ENCODE assay signal across 12 cellular contexts in genomic region chr7:7971308-7972040, GRCh38. TPM values are rescaled to one million over a fixed set of nuclear protein-coding genes. Genes with fewer than 3 reads are reported as not detected.
DNase-seq lines count a peak whose midpoint lies in the region; ATAC-seq, FAIRE-seq and TF ChIP-seq lines count a peak whose summit lies in the region.
"Had no signal": no experiment of that assay in that cellular context is flagged by ENCODE, and none has a peak within 500 bp of the region (broad histone marks: within the 10 kb centered on the region; RNA-seq: fewer than 3 reads in every experiment).

No MANE protein-coding gene starts in this region.

- H3T11ph ChIP-seq in H9 (ENCODE audit: low read length) = no peak overlapping the region

- H2AK5ac ChIP-seq in H9 (ENCODE audit: insufficient read length, low read length) = no peak overlapping the region

- H3K36me3 Mint-ChIP-seq in H9 (ENCODE audit: insufficient read depth in 1 of 3, low read depth in 3 of 3) = no peaks in the 10 kb centered on the region
- no peaks in the 10 kb centered on the region for H3K36me3 Mint-ChIP-seq in astrocyte (ENCODE audit: low read depth, unreplicated experiment)
- H3K36me3 Mint-ChIP-seq in type B pancreatic cell = no peaks in the 10 kb centered on the region
- H3K36me3 Mint-ChIP-seq in activated T-helper 17 cell treated with anti-CD3 and anti-CD28 coated beads, Interleukin-2, amount 50 U/mL, for 72 hours (ENCODE audit: low read depth) = no peaks in the 10 kb centered on the region

- no peak overlapping the region for H4K8ac ChIP-seq in H9 (replicated peaks; ENCODE audit: insufficient read length, low read depth, low read length)

- H3K4me1 ChIP-seq in H9 (ENCODE audit: insufficient read depth, low read length) (peaks cover 5% of the 10 kb centered on the region; the same call in 1 of the 2 replicates), astrocyte (ENCODE audit: insufficient read depth, low read length) (peaks cover 22% of the 10 kb centered on the region), mesodermal cell (ENCODE audit: control insufficient read depth, insufficient read depth, low read length, poor library complexity, severe bottlenecking) (peaks cover 26% of the 10 kb centered on the region)

- H3K79me1 ChIP-seq in H9 (ENCODE audit: insufficient read depth, low read depth, low read length, poor library complexity, severe bottlenecking) = no peaks in the 10 kb centered on the region

- H3K23ac ChIP-seq in H9 (ENCODE audit: insufficient read length, low read depth, low read length) = no peak overlapping the region

- H2BK15ac ChIP-seq in H9 (ENCODE audit: low read depth, low read length) = no peak overlapping the region

- H2BK12ac ChIP-seq in H9 (ENCODE audit: insufficient read length, low read depth, low read length) = no peak overlapping the region

- H3K27me3 ChIP-seq in H9 (ENCODE audit: insufficient read depth, low read length) (no peaks in the 10 kb centered on the region), astrocyte (ENCODE audit: insufficient read depth, low read length) (no peaks in the 10 kb centered on the region)

- peaks cover 6% of the 10 kb centered on the region for H3K79me2 ChIP-seq in H9 (ENCODE audit: insufficient read depth, low read length)
- H3K79me2 ChIP-seq in astrocyte (ENCODE audit: insufficient read depth, low read length) = peaks cover 58% of the 10 kb centered on the region

- POLR2A ChIA-PET in AG04449 (lab: Yijun Ruan, JAX) = no interaction called here

- H3K9me3 Mint-ChIP-seq in H9 = no peaks in the 10 kb centered on the region
- no peaks in the 10 kb centered on the region for H3K9me3 Mint-ChIP-seq in astrocyte (ENCODE audit: unreplicated experiment)
- H3K9me3 Mint-ChIP-seq in type B pancreatic cell = no peaks in the 10 kb centered on the region
- H3K9me3 Mint-ChIP-seq in activated T-helper 17 cell treated with anti-CD3 and anti-CD28 coated beads, Interleukin-2, amount 50 U/mL, for 72 hours = no peaks in the 10 kb centered on the region
- H3K9me3 Mint-ChIP-seq: dendritic cell treated with granulocyte-macrophage colony-stimulating factor and Interleukin-4, amounts not matched to agents 40 ng/mL and 50 ng/mL, for 4 days had no signal

- FAIRE-seq in astrocyte (lab: Jason Lieb, UNC) = no peak

- peaks cover 22 to 24% of the 10 kb centered on the region in 2 experiments for H3K4me1 Mint-ChIP-seq in H9
- H3K4me1 Mint-ChIP-seq in astrocyte (ENCODE audit: low read depth, unreplicated experiment) = peaks cover 8% of the 10 kb centered on the region
- peaks cover 5% of the 10 kb centered on the region for H3K4me1 Mint-ChIP-seq in type B pancreatic cell (ENCODE audit: unreplicated experiment)
- peaks cover 26% of the 10 kb centered on the region for H3K4me1 Mint-ChIP-seq in activated T-helper 17 cell treated with anti-CD3 and anti-CD28 coated beads, Interleukin-2, amount 50 U/mL, for 72 hours

- no CpG with 5 or more reads among the region's 9 CpGs for WGBS in H9 (ENCODE audit: extremely low coverage, insufficient read length, low lambda C conversion rate)
- 94 to 100% methylated on average over 5 to 7 of the region's 9 CpGs for WGBS in mesodermal cell (ENCODE audit: insufficient coverage in 2 of 2), 2 experiments

- CTCF ChIA-PET in AG04449 (lab: Yijun Ruan, JAX) = interaction anchor here (1.0 to 1.3 kb wide), 2 partner anchors 9 to 219 kb away, joined by 4 read pairs; no protein-coding TSS in a partner anchor

- H3K9me3 ChIP-seq in H9 (ENCODE audit: control insufficient read depth, low read depth, low read length) = no peaks in the 10 kb centered on the region
- H3K9me3 ChIP-seq in astrocyte (ENCODE audit: insufficient read depth, low read depth, low read length) = no peaks in the 10 kb centered on the region
- H3K9me3 ChIP-seq in mesodermal cell (ENCODE audit: control insufficient read depth, low read length) = no peaks in the 10 kb centered on the region

- no peak overlapping the region for H2BK5ac ChIP-seq in H9 (ENCODE audit: insufficient read length, low read length)

- DNase-seq in AG04449 (ENCODE audit: low read depth, low spot score) (no peak), H9 (no peak), astrocyte (ENCODE audit: low read depth) (no peak), type B pancreatic cell (ENCODE audit: extremely low spot score, unreplicated experiment) (no peak), NCI-H345 treated with DMSO at 0.1 percent for 48 hours (lab: John Stamatoyannopoulos, UW; ENCODE audit: unreplicated experiment) (no peak), SHP77 treated with DMSO at 0.1 percent for 48 hours (lab: John Stamatoyannopoulos, UW) (no peak)
- DNase-seq: activated CD8-positive, alpha-beta memory T cell treated with anti-CD3 and anti-CD28 coated beads, Interleukin-2, amount 50 U/mL, for 48 hours; stimulated activated CD4-positive, alpha-beta T cell treated with anti-CD3 and anti-CD28 coated beads, Interleukin-4, amount 100 ng/mL, for 1 hour; SW 1271 had no signal

- H3K4me2 ChIP-seq in H9 (ENCODE audit: insufficient read depth, insufficient read length, low read length) (peak overlapping the region; percentile 98), astrocyte (ENCODE audit: low read length) (peak overlapping the region; percentile 94)

- H3K4me3 Mint-ChIP-seq in H9 (no peak overlapping the region), astrocyte (ENCODE audit: unreplicated experiment) (no peak overlapping the region), type B pancreatic cell (no peak overlapping the region)
- no peak overlapping the region for H3K4me3 Mint-ChIP-seq in activated T-helper 17 cell treated with anti-CD3 and anti-CD28 coated beads, Interleukin-2, amount 50 U/mL, for 72 hours
- H3K4me3 Mint-ChIP-seq: dendritic cell treated with granulocyte-macrophage colony-stimulating factor and Interleukin-4, amounts not matched to agents 40 ng/mL and 50 ng/mL, for 4 days had no signal

- no peak overlapping the region for H3K56ac ChIP-seq in H9 (ENCODE audit: insufficient read length, low read depth, low read length)

- H2BK20ac ChIP-seq in H9 (ENCODE audit: low read depth, low read length, poor library complexity, severe bottlenecking) = no peak overlapping the region

- H3K4me3 ChIP-seq in AG04449 (ENCODE audit: low read depth, low read length) (peak overlapping the region; percentile 78), astrocyte (ENCODE audit: insufficient read depth, low read depth, low read length) (peak overlapping the region; percentile 77), mesodermal cell (ENCODE audit: extremely low read depth, insufficient read depth, low read length, poor library complexity, severe bottlenecking) (peak overlapping the region; percentile 70)

- H3K27ac ChIP-seq in H9 (ENCODE audit: insufficient read length, low read depth, low read length) (no peak overlapping the region), astrocyte (ENCODE audit: low read depth, low read length) (no peak overlapping the region), mesodermal cell (ENCODE audit: low read depth, low read length, severe bottlenecking) (no peak overlapping the region)

- no peaks in the 10 kb centered on the region for H3K36me3 ChIP-seq in astrocyte (ENCODE audit: insufficient read depth, low read length)
- no peaks in the 10 kb centered on the region for H3K36me3 ChIP-seq in mesodermal cell (ENCODE audit: control insufficient read depth, insufficient read depth, low read length)

- no peak overlapping the region for H4K91ac ChIP-seq in H9 (ENCODE audit: insufficient read length, low read depth, low read length)

- no peak overlapping the region for H4K5ac ChIP-seq in H9 (ENCODE audit: insufficient read length, low read depth, low read length)

- H3K14ac ChIP-seq in H9 (ENCODE audit: insufficient read depth, low read length) = no peak overlapping the region

- H3K9ac ChIP-seq in H9 (ENCODE audit: extremely low read depth, insufficient read length, low read length) (no peak overlapping the region), astrocyte (ENCODE audit: low read length) (peak overlapping the region; percentile 83)

- H4K20me1 ChIP-seq in H9 (ENCODE audit: control insufficient read depth, insufficient read depth, insufficient read length) (no peaks in the 10 kb centered on the region), astrocyte (ENCODE audit: insufficient read depth, low read length) (peaks cover 26% of the 10 kb centered on the region)

- no peak overlapping the region for H3K4ac ChIP-seq in H9 (ENCODE audit: low read depth, low read length)

- no peak overlapping the region for H3K18ac ChIP-seq in H9 (ENCODE audit: insufficient read length, low read depth, low read length)

- H3K23me2 ChIP-seq in H9 (ENCODE audit: insufficient read length, low read depth, low read length, poor library complexity, severe bottlenecking) = peaks cover 11% of the 10 kb centered on the region

- H2AFZ ChIP-seq in H9 (ENCODE audit: low read length) (no peak overlapping the region), astrocyte (ENCODE audit: low read depth, low read length) (no peak overlapping the region)

- H3K27me3 Mint-ChIP-seq in H9 (ENCODE audit: low read depth) = no peaks in the 10 kb centered on the region
- no peaks in the 10 kb centered on the region for H3K27me3 Mint-ChIP-seq in astrocyte (ENCODE audit: low read depth, unreplicated experiment)
- H3K27me3 Mint-ChIP-seq in type B pancreatic cell = no peaks in the 10 kb centered on the region
- no peaks in the 10 kb centered on the region for H3K27me3 Mint-ChIP-seq in activated T-helper 17 cell treated with anti-CD3 and anti-CD28 coated beads, Interleukin-2, amount 50 U/mL, for 72 hours

- no peak overlapping the region for H2BK120ac ChIP-seq in H9 (ENCODE audit: low read depth, low read length, poor library complexity, severe bottlenecking)

- H3K27ac Mint-ChIP-seq in H9 (no peak overlapping the region), astrocyte (ENCODE audit: unreplicated experiment) (no peak overlapping the region), type B pancreatic cell (no peak overlapping the region)
- H3K27ac Mint-ChIP-seq in activated T-helper 17 cell treated with anti-CD3 and anti-CD28 coated beads, Interleukin-2, amount 50 U/mL, for 72 hours = no peak overlapping the region
- H3K27ac Mint-ChIP-seq: dendritic cell treated with granulocyte-macrophage colony-stimulating factor and Interleukin-4, amounts not matched to agents 40 ng/mL and 50 ng/mL, for 4 days had no signal

- ATAC-seq in activated T-helper 17 cell treated with anti-CD3 and anti-CD28 coated beads, Interleukin-2, amount 50 U/mL, for 72 hours (replicated peaks) = no peak

- no peak for TF ChIP-seq CTCF in AG04449 (IDR thresholded peaks at IDR 0.05; ENCODE audit: insufficient read depth, low read length, missing control alignments)
- TF ChIP-seq CTCF in H9 (conservative IDR thresholded peaks at IDR 0.05) = no peak
- no peak for TF ChIP-seq CTCF in astrocyte (IDR thresholded peaks at IDR 0.05; ENCODE audit: insufficient read depth, low read depth, low read length)
- TF ChIP-seq CTCF in type B pancreatic cell (conservative IDR thresholded peaks at IDR 0.05) = no peak

RNA-seq across cellular contexts. Expression of gene GLCCI1, which starts 2.9 kb away (rescaled TPM):
- total RNA-seq in H9 (2021) (19.1 and 19.5 TPM in 2 replicates), astrocyte (15.3 and 24.2 TPM in 2 replicates), type B pancreatic cell (ENCODE audit: low replicate concordance) (11.9 and 25.0 TPM in 2 replicates)
- 26.2 TPM for polyA plus RNA-seq in mesodermal cell (2013, experiment 1 of 2)
- polyA plus RNA-seq in mesodermal cell (2013, experiment 2 of 2) = 33.3 TPM
- 10 to 100 TPM; 22.3 to 29.1 TPM for total RNA-seq in activated T-helper 17 cell treated with anti-CD3 and anti-CD28 coated beads, Interleukin-2, amount 50 U/mL, for 72 hours
